2 cellular contexts compared by ENCODE assay signal in genomic region chr3:144052275-144052674, GRCh38.
TF ChIP-seq lines count a peak whose summit lies in the region.

No MANE protein-coding gene starts in this region.

TF ChIP-seq in IMR-90, 13 proteins besides CTCF, POLR2A, EP300 and RAD21:
- TF ChIP-seq ELK1 (IDR thresholded peaks at IDR 0.05; ENCODE audit: borderline replicate concordance, low read depth, low read length) (no peak), SMC3 (IDR thresholded peaks at IDR 0.05; ENCODE audit: low read depth, low read length) (no peak), RFX5 (IDR thresholded peaks at IDR 0.05; ENCODE audit: low read depth, low read length) (no peak), MXI1 (IDR thresholded peaks at IDR 0.05; ENCODE audit: borderline replicate concordance, low read depth, low read length) (no peak)
- TF ChIP-seq, protein P1, sequence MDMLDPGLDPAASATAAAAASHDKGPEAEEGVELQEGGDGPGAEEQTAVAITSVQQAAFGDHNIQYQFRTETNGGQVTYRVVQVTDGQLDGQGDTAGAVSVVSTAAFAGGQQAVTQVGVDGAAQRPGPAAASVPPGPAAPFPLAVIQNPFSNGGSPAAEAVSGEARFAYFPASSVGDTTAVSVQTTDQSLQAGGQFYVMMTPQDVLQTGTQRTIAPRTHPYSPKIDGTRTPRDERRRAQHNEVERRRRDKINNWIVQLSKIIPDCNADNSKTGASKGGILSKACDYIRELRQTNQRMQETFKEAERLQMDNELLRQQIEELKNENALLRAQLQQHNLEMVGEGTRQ (IDR thresholded peaks at IDR 0.05; ENCODE audit: low read depth, low read length), result no peak

TF ChIP-seq in GM12878, 131 proteins besides CTCF, POLR2A, EP300 and RAD21:
- TF ChIP-seq, protein P2, sequence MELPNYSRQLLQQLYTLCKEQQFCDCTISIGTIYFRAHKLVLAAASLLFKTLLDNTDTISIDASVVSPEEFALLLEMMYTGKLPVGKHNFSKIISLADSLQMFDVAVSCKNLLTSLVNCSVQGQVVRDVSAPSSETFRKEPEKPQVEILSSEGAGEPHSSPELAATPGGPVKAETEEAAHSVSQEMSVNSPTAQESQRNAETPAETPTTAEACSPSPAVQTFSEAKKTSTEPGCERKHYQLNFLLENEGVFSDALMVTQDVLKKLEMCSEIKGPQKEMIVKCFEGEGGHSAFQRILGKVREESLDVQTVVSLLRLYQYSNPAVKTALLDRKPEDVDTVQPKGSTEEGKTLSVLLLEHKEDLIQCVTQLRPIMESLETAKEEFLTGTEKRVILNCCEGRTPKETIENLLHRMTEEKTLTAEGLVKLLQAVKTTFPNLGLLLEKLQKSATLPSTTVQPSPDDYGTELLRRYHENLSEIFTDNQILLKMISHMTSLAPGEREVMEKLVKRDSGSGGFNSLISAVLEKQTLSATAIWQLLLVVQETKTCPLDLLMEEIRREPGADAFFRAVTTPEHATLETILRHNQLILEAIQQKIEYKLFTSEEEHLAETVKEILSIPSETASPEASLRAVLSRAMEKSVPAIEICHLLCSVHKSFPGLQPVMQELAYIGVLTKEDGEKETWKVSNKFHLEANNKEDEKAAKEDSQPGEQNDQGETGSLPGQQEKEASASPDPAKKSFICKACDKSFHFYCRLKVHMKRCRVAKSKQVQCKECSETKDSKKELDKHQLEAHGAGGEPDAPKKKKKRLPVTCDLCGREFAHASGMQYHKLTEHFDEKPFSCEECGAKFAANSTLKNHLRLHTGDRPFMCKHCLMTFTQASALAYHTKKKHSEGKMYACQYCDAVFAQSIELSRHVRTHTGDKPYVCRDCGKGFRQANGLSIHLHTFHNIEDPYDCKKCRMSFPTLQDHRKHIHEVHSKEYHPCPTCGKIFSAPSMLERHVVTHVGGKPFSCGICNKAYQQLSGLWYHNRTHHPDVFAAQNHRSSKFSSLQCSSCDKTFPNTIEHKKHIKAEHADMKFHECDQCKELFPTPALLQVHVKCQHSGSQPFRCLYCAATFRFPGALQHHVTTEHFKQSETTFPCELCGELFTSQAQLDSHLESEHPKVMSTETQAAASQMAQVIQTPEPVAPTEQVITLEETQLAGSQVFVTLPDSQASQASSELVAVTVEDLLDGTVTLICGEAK (IDR thresholded peaks at IDR 0.05; ENCODE audit: borderline replicate concordance), result peak; percentile 70
- no peak for TF ChIP-seq POU2F2 (IDR thresholded peaks at IDR 0.05; ENCODE audit: borderline replicate concordance, low read depth, low read length)
- no peak for TF ChIP-seq CHD1 (IDR thresholded peaks at IDR 0.05; ENCODE audit: low read depth, low read length)
